21 cellular contexts compared by ENCODE assay signal in the genomic region with DNA sequence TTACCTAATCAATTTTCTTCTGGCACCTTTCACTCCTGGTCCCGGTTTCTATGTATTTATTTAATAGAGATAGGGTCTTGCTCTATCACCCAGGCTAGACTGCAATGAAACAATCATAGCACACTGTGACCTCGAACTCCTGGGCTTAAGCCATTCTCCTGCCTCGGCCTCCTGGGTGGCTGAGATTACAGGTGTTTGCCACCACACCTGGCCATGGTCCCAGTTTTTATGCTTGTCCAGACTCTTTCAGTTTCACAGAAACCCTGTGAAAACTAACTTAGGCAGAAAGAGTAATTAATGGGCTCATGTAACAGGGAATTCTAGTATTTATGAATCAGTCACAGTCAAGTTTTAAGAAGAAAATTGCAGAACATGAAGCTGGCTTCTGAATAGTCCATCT.
"Had no signal": no experiment of that assay in that cellular context is flagged by ENCODE, and none has a peak within 500 bp of the region (broad histone marks: within the 10 kb centered on the region; RNA-seq: fewer than 3 reads in every experiment).

No MANE protein-coding gene starts in this region.

- H3K36me3 ChIP-seq: heart right ventricle, left lung, neutrophil, pancreas, stomach, suprapubic skin, tibial nerve had no signal

- H3K27ac ChIP-seq: heart right ventricle, left lung, neutrophil, pancreas, tibial nerve had no signal

- H3K9me3 ChIP-seq: left lung, neutrophil, pancreas, stomach, suprapubic skin had no signal

- ATAC-seq: left lung; natural killer cell treated with Interleukin-12 subunit alpha and Interleukin-12 subunit beta and Interleukin-15 and Interleukin-18, amount 100 ng/mL, for 72 hours had no signal

- FAIRE-seq: endometrium, pancreas, urothelium cell line had no signal

- DNase-seq: activated B cell treated with CpG ODN at 0.5 μM for 24 hours; activated CD4-positive, alpha-beta T cell treated with anti-CD3 and anti-CD28 coated beads for 4 hours; activated CD4-positive, alpha-beta T cell treated with anti-CD3 and anti-CD28 coated beads, Interleukin-2, amount 50 U/mL, for 48 hours; activated effector memory CD4-positive, alpha-beta T cell treated with anti-CD3 and anti-CD28 coated beads, Interleukin-2, amount 50 U/mL, for 16 hours; activated naive CD4-positive, alpha-beta T cell treated with anti-CD3 and anti-CD28 coated beads, Interleukin-2, amount 10 ng/mL, durations not matched to agents 7 days and 5 days; amygdala; heart right ventricle; immature natural killer cell; pancreas; right cardiac atrium; stimulated activated CD4-positive, alpha-beta T cell treated with anti-CD3 and anti-CD28 coated beads, Interleukin-1b, Interleukin-23, amount 100 ng/mL, for 48 hours; stomach; T1000 had no signal

- H3K27me3 ChIP-seq: heart right ventricle, left lung, neutrophil, pancreas, stomach, suprapubic skin, tibial nerve had no signal

- H3K4me3 ChIP-seq: heart right ventricle, left lung, lung, pancreas, stomach, suprapubic skin, tibial nerve had no signal
